ENCODE assay signal across 1 cellular context in genomic region chr7:101119876-101120275, GRCh38.
TF ChIP-seq lines count a peak whose summit lies in the region.

No MANE protein-coding gene starts in this region.

TF ChIP-seq in HCT116, 20 proteins besides CTCF, POLR2A, EP300 and RAD21 (continued from another document):
- TF ChIP-seq, protein P1, sequence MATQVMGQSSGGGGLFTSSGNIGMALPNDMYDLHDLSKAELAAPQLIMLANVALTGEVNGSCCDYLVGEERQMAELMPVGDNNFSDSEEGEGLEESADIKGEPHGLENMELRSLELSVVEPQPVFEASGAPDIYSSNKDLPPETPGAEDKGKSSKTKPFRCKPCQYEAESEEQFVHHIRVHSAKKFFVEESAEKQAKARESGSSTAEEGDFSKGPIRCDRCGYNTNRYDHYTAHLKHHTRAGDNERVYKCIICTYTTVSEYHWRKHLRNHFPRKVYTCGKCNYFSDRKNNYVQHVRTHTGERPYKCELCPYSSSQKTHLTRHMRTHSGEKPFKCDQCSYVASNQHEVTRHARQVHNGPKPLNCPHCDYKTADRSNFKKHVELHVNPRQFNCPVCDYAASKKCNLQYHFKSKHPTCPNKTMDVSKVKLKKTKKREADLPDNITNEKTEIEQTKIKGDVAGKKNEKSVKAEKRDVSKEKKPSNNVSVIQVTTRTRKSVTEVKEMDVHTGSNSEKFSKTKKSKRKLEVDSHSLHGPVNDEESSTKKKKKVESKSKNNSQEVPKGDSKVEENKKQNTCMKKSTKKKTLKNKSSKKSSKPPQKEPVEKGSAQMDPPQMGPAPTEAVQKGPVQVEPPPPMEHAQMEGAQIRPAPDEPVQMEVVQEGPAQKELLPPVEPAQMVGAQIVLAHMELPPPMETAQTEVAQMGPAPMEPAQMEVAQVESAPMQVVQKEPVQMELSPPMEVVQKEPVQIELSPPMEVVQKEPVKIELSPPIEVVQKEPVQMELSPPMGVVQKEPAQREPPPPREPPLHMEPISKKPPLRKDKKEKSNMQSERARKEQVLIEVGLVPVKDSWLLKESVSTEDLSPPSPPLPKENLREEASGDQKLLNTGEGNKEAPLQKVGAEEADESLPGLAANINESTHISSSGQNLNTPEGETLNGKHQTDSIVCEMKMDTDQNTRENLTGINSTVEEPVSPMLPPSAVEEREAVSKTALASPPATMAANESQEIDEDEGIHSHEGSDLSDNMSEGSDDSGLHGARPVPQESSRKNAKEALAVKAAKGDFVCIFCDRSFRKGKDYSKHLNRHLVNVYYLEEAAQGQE (IDR thresholded peaks at IDR 0.05; ENCODE audit: low read depth): no peak
- TF ChIP-seq ZFX (IDR thresholded peaks at IDR 0.05): no peak
- TF ChIP-seq ELF1 (IDR thresholded peaks at IDR 0.05; ENCODE audit: borderline replicate concordance, low read depth): no peak
- TF ChIP-seq MAX (IDR thresholded peaks at IDR 0.05): no peak
- TF ChIP-seq CEBPB (IDR thresholded peaks at IDR 0.05; ENCODE audit: low read depth): no peak
